8 cellular contexts compared by ENCODE assay signal in the genomic region with DNA sequence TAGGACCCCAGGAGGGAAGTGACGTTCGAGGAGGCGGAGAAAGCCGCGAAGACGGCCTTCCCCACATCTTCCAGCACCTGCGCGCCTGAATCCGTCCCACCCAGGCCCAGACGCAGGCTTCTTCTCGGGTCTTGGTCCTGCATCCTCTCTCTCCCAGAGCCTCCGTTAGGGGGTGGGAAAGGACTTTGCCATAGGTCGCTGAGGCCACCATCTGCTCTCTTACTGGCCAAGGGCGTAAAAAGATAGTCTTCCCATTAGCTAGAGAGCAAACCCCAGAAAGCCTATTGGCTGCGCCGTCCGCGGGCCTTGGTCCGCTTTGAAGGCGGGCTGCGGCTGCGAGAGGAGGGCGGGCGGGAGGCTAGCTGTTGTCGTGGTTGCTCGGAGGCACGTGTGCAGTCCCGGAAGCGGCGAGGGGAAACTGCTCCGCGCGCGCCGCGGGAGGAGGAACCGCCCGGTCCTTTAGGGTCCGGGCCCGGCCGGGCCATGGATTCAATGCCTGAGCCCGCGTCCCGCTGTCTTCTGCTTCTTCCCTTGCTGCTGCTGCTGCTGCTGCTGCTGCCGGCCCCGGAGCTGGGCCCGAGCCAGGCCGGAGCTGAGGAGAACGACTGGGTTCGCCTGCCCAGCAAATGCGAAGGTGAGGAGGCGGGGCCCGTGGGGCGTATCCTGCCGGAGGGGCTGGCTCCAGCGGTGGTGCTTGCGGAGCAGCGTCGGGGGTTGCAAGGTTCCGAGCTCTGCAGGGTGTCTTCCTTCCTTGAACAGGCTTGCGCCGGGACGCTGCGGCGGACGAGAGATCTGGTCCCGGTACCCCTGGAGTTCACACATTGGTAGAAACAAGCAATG. TPM values are rescaled to one million over a fixed set of nuclear protein-coding genes. Genes with fewer than 3 reads are reported as not detected.
DNase-seq lines count a peak whose midpoint lies in the region; ATAC-seq and TF ChIP-seq lines count a peak whose summit lies in the region.

CNPY3 (plus strand) TSS at position 393 of the 840 bp plus-strand sequence; CDS start at position 484, 91 bp downstream.

- H3K27me3 ChIP-seq in gastroesophageal sphincter, result peaks cover 16% of the 10 kb centered on the region

- no peaks in the 10 kb centered on the region for H3K9me3 Mint-ChIP-seq in HFFc6
- no peaks in the 10 kb centered on the region for H3K9me3 Mint-ChIP-seq in activated naive CD4-positive, alpha-beta T cell treated with anti-CD3 and anti-CD28 coated beads, Interleukin-2, amount 10 ng/mL, durations not matched to agents 7 days and 5 days

- peak within 1 kb of the TSS; percentile 93 for H3K27ac Mint-ChIP-seq in HFFc6
- H3K27ac Mint-ChIP-seq in activated naive CD4-positive, alpha-beta T cell treated with anti-CD3 and anti-CD28 coated beads, Interleukin-2, amount 10 ng/mL, durations not matched to agents 7 days and 5 days, result peak within 1 kb of the TSS; percentile 100

- H3K36me3 ChIP-seq in SK-N-MC (ENCODE audit: insufficient read depth, low read length) (peaks cover 9% of the 10 kb centered on the region; the same call in 1 of the 2 replicates), gastroesophageal sphincter (peaks cover 0 to 13% of the 10 kb centered on the region in 2 donors)

- TF ChIP-seq EP300 in gastroesophageal sphincter (IDR thresholded peaks at IDR 0.05), result no peak

- TF ChIP-seq CTCF in HFFc6 (IDR thresholded peaks at IDR 0.05) (no peak), NB4 (IDR thresholded peaks at IDR 0.05; ENCODE audit: low read depth, low read length) (no peak), gastroesophageal sphincter (IDR thresholded peaks at IDR 0.05) (no peak)

- H3K9me3 ChIP-seq in SK-N-MC (ENCODE audit: low read depth, low read length), result no peaks in the 10 kb centered on the region
- H3K9me3 ChIP-seq in gastroesophageal sphincter, result no peaks in the 10 kb centered on the region

- H3K4me3 Mint-ChIP-seq in HFFc6, result peak within 1 kb of the TSS; percentile 97
- peak within 1 kb of the TSS; percentile 98 for H3K4me3 Mint-ChIP-seq in activated naive CD4-positive, alpha-beta T cell treated with anti-CD3 and anti-CD28 coated beads, Interleukin-2, amount 10 ng/mL, durations not matched to agents 7 days and 5 days

- ATAC-seq in gastroesophageal sphincter, result peak; percentile 96

- CTCF ChIA-PET in activated naive CD4-positive, alpha-beta T cell treated with anti-CD3 and anti-CD28 coated beads, Interleukin-2, amount 10 ng/mL, durations not matched to agents 7 days and 5 days (lab: Charles Lee), result interaction anchor here (0.8 to 2.0 kb wide), 6 partner anchors 23 to 214 kb away, joined by 3 to 12 read pairs (median 4); no protein-coding TSS in a partner anchor

- H3K4me1 ChIP-seq in gastroesophageal sphincter, result peaks cover 4 to 52% (median 11%) of the 10 kb centered on the region in 3 donors

- peaks cover 36% of the 10 kb centered on the region for H3K4me1 Mint-ChIP-seq in HFFc6 (ENCODE audit: low read depth)
- peaks cover 41% of the 10 kb centered on the region for H3K4me1 Mint-ChIP-seq in activated naive CD4-positive, alpha-beta T cell treated with anti-CD3 and anti-CD28 coated beads, Interleukin-2, amount 10 ng/mL, durations not matched to agents 7 days and 5 days

- WGBS in gastroesophageal sphincter (ENCODE audit: low coverage in 1 of 2), 2 donors, result 0 to 1% methylated on average over 5 to 19 of the region's 67 CpGs

- H3K27me3 Mint-ChIP-seq in HFFc6 (ENCODE audit: insufficient read depth), result peaks cover 1% of the 10 kb centered on the region
- H3K27me3 Mint-ChIP-seq in activated naive CD4-positive, alpha-beta T cell treated with anti-CD3 and anti-CD28 coated beads, Interleukin-2, amount 10 ng/mL, durations not matched to agents 7 days and 5 days, result no peaks in the 10 kb centered on the region

- H3K9ac ChIP-seq in SK-N-MC (ENCODE audit: insufficient read length), result peak within 1 kb of the TSS; percentile 80

- peak within 1 kb of the TSS; percentile 82 for H3K4me3 ChIP-seq in NB4 (ENCODE audit: low read depth, low read length)
- H3K4me3 ChIP-seq in SK-N-MC, result peak within 1 kb of the TSS; percentile 88
- peak within 1 kb of the TSS; percentile 80 to 81 for H3K4me3 ChIP-seq in gastroesophageal sphincter

- TF ChIP-seq POLR2A in NB4 (IDR thresholded peaks at IDR 0.05; ENCODE audit: extremely low read depth, insufficient read length) (peak; percentile 62), gastroesophageal sphincter (IDR thresholded peaks at IDR 0.05) (peak; percentile 44 to 68)

- peak within 1 kb of the TSS; percentile 91 for H3K27ac ChIP-seq in SK-N-MC
- peak within 1 kb of the TSS; percentile 73 to 95 (median 90) for H3K27ac ChIP-seq in gastroesophageal sphincter

- peaks cover 4% of the 10 kb centered on the region; the same call in 1 of the 2 replicates for H3K36me3 Mint-ChIP-seq in HFFc6 (ENCODE audit: low read depth)
- peaks cover 36% of the 10 kb centered on the region for H3K36me3 Mint-ChIP-seq in activated naive CD4-positive, alpha-beta T cell treated with anti-CD3 and anti-CD28 coated beads, Interleukin-2, amount 10 ng/mL, durations not matched to agents 7 days and 5 days

- DNase-seq in GM04503 (ENCODE audit: low read depth) (peak; percentile 92), HFFc6 (peak; percentile 98), NB4 (ENCODE audit: low read depth) (peak; percentile 100), SK-N-MC (ENCODE audit: low read depth, low spot score) (peak; percentile 99), non-pigmented ciliary epithelial cell (ENCODE audit: low read depth) (peak; percentile 87), superior temporal gyrus (ENCODE audit: extremely low spot score) (peak; percentile 95)
- peak; percentile 98 for DNase-seq in activated naive CD4-positive, alpha-beta T cell treated with anti-CD3 and anti-CD28 coated beads, Interleukin-2, amount 10 ng/mL, durations not matched to agents 7 days and 5 days

RNA-seq across cellular contexts. Expression of gene CNPY3, which starts in this region (rescaled TPM):
- total RNA-seq in HFFc6 (2021; fragmentation: NEBNext Ultra II Directional; extraction: Animal tissue kit (Norgen Biotek cat#: 25700)), result 10 to 100 TPM; 38.0 to 51.7 (median 42.5) TPM
- total RNA-seq in gastroesophageal sphincter, result 10 to 100 TPM; 23.3 to 37.9 (median 36.8) TPM

Comparison
In these comparisons a context has a peak if more than half of its experiments do, and no peak if none do; other contexts are left out.
1. Peak in every context shown above with its lines: DNase-seq, ATAC-seq, H3K4me3 ChIP-seq and H3K27ac ChIP-seq.